In genomic region chr20:54123587-54124180, GRCh38 we compare ENCODE assay signal across 2 cellular contexts.
TF ChIP-seq lines count a peak whose summit lies in the region.

No MANE protein-coding gene starts in this region.

TF ChIP-seq in GM12878, 131 proteins besides CTCF, POLR2A, EP300 and RAD21:
- TF ChIP-seq, protein P1, sequence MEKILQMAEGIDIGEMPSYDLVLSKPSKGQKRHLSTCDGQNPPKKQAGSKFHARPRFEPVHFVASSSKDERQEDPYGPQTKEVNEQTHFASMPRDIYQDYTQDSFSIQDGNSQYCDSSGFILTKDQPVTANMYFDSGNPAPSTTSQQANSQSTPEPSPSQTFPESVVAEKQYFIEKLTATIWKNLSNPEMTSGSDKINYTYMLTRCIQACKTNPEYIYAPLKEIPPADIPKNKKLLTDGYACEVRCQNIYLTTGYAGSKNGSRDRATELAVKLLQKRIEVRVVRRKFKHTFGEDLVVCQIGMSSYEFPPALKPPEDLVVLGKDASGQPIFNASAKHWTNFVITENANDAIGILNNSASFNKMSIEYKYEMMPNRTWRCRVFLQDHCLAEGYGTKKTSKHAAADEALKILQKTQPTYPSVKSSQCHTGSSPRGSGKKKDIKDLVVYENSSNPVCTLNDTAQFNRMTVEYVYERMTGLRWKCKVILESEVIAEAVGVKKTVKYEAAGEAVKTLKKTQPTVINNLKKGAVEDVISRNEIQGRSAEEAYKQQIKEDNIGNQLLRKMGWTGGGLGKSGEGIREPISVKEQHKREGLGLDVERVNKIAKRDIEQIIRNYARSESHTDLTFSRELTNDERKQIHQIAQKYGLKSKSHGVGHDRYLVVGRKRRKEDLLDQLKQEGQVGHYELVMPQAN (conservative IDR thresholded peaks at IDR 0.05), result no peak
- TF ChIP-seq PRDM15 (CRISPR knock-in tag; IDR thresholded peaks at IDR 0.05), result no peak
- TF ChIP-seq NFXL1 (IDR thresholded peaks at IDR 0.05; ENCODE audit: borderline replicate concordance), result peak; percentile 12; the same call in 1 of the 2 replicates
- TF ChIP-seq SKIL (IDR thresholded peaks at IDR 0.05; ENCODE audit: low read depth, poor library complexity, severe bottlenecking), result no peak
- TF ChIP-seq ETV6 (conservative IDR thresholded peaks at IDR 0.05 in 1 of 2, IDR thresholded peaks at IDR 0.05 in 1 of 2; ENCODE audit: borderline replicate concordance in 1 of 2, low read depth in 1 of 2), result peak in 1 of 2 experiments; percentile 100; a peak in 2 of 4 replicates
- TF ChIP-seq RB1 (IDR thresholded peaks at IDR 0.05; ENCODE audit: borderline replicate concordance), result peak; percentile 81; the same call in 1 of the 2 replicates

TF ChIP-seq in HepG2, 621 proteins besides CTCF, POLR2A, EP300 and RAD21 (continues in another document):
- TF ChIP-seq CC2D1A (CRISPR knock-in tag; IDR thresholded peaks at IDR 0.05) (no peak), KMT2B (CRISPR knock-in tag; IDR thresholded peaks at IDR 0.05) (peak; percentile 75; the same call in 1 of the 2 replicates), CHD4 (IDR thresholded peaks at IDR 0.05; ENCODE audit: borderline replicate concordance, low read length) (no peak), ZNF556 (CRISPR knock-in tag; IDR thresholded peaks at IDR 0.05; ENCODE audit: borderline replicate concordance) (peak; percentile 93), NCOA1 (CRISPR knock-in tag; IDR thresholded peaks at IDR 0.05) (peak; percentile 84), ZNF232 (CRISPR knock-in tag; IDR thresholded peaks at IDR 0.05; ENCODE audit: borderline replicate concordance) (peak; percentile 92), ZNF720 (CRISPR knock-in tag; IDR thresholded peaks at IDR 0.05) (peak; percentile 94; the same call in 1 of the 2 replicates), MYNN (CRISPR knock-in tag; IDR thresholded peaks at IDR 0.05; ENCODE audit: low read depth) (no peak), ZBTB20 (CRISPR knock-in tag; IDR thresholded peaks at IDR 0.05; ENCODE audit: borderline replicate concordance, low read depth) (peak; percentile 89), MBD4 (IDR thresholded peaks at IDR 0.05; ENCODE audit: borderline replicate concordance, low read length) (0 out of 2 replicates have a peak, but pooled peaks have one; percentile 52), SYNCRIP (IDR thresholded peaks at IDR 0.05; ENCODE audit: insufficient read depth, low read depth, low read length) (no peak), ZNF816 (CRISPR knock-in tag; IDR thresholded peaks at IDR 0.05; ENCODE audit: borderline replicate concordance) (peak; percentile 61; the same call in 1 of the 2 replicates), ZFY (CRISPR knock-in tag; IDR thresholded peaks at IDR 0.05) (peak; percentile 83), KDM5B (CRISPR knock-in tag; IDR thresholded peaks at IDR 0.05; ENCODE audit: borderline replicate concordance) (peak; percentile 66; the same call in 1 of the 2 replicates), ZMYM4 (CRISPR knock-in tag; IDR thresholded peaks at IDR 0.05) (peak; percentile 86), ZNF766 (CRISPR knock-in tag; IDR thresholded peaks at IDR 0.05; ENCODE audit: borderline replicate concordance) (peak; percentile 90), PCBP1 (IDR thresholded peaks at IDR 0.05; ENCODE audit: borderline replicate concordance, low read depth, low read length) (no peak), ZNF251 (CRISPR knock-in tag; IDR thresholded peaks at IDR 0.05) (no peak), UBTF (CRISPR knock-in tag; IDR thresholded peaks at IDR 0.05) (peak; percentile 94), ZNF326 (CRISPR knock-in tag; IDR thresholded peaks at IDR 0.05; ENCODE audit: borderline replicate concordance) (0 out of 2 replicates have a peak, but pooled peaks have one; percentile 79), CENPX (CRISPR knock-in tag; IDR thresholded peaks at IDR 0.05) (no peak), ZNF33B (CRISPR knock-in tag; IDR thresholded peaks at IDR 0.05) (0 out of 2 replicates have a peak, but pooled peaks have one; percentile 79), ETV5 (CRISPR knock-in tag; IDR thresholded peaks at IDR 0.05; ENCODE audit: borderline replicate concordance) (peak; percentile 98), MXI1 (IDR thresholded peaks at IDR 0.05; ENCODE audit: borderline replicate concordance, low read depth, low read length) (peak; percentile 86; the same call in 2 of the 3 replicates), BORCS8-MEF2B (CRISPR knock-in tag; IDR thresholded peaks at IDR 0.05) (peak; percentile 80), TEAD3 (CRISPR knock-in tag; optimal IDR thresholded peaks at IDR 0.05; ENCODE audit: borderline replicate concordance) (peak; percentile 100), ZNF770 (CRISPR knock-in tag; IDR thresholded peaks at IDR 0.05) (no peak), ZNF577 (CRISPR knock-in tag; IDR thresholded peaks at IDR 0.05; ENCODE audit: borderline replicate concordance, low read depth) (no peak), ZBTB43 (CRISPR knock-in tag; conservative IDR thresholded peaks at IDR 0.05) (peak; percentile 94), ZNF772 (CRISPR knock-in tag; IDR thresholded peaks at IDR 0.05) (peak; percentile 89), RFXANK (CRISPR knock-in tag; IDR thresholded peaks at IDR 0.05) (peak; percentile 85; the same call in 1 of the 2 replicates), RELA (CRISPR knock-in tag; IDR thresholded peaks at IDR 0.05) (peak; percentile 97), RCOR2 (CRISPR knock-in tag; IDR thresholded peaks at IDR 0.05) (peak; percentile 95), E2F5 (CRISPR knock-in tag; conservative IDR thresholded peaks at IDR 0.05) (no peak), ARNTL (CRISPR knock-in tag; IDR thresholded peaks at IDR 0.05) (peak; percentile 84), CBX5 (CRISPR knock-in tag; IDR thresholded peaks at IDR 0.05; ENCODE audit: borderline replicate concordance) (peak; percentile 100; the same call in 1 of the 2 replicates)
- TF ChIP-seq, protein P2, sequence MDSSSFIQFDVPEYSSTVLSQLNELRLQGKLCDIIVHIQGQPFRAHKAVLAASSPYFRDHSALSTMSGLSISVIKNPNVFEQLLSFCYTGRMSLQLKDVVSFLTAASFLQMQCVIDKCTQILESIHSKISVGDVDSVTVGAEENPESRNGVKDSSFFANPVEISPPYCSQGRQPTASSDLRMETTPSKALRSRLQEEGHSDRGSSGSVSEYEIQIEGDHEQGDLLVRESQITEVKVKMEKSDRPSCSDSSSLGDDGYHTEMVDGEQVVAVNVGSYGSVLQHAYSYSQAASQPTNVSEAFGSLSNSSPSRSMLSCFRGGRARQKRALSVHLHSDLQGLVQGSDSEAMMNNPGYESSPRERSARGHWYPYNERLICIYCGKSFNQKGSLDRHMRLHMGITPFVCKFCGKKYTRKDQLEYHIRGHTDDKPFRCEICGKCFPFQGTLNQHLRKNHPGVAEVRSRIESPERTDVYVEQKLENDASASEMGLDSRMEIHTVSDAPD (CRISPR knock-in tag; IDR thresholded peaks at IDR 0.05), result peak; percentile 99
- TF ChIP-seq, protein P3, sequence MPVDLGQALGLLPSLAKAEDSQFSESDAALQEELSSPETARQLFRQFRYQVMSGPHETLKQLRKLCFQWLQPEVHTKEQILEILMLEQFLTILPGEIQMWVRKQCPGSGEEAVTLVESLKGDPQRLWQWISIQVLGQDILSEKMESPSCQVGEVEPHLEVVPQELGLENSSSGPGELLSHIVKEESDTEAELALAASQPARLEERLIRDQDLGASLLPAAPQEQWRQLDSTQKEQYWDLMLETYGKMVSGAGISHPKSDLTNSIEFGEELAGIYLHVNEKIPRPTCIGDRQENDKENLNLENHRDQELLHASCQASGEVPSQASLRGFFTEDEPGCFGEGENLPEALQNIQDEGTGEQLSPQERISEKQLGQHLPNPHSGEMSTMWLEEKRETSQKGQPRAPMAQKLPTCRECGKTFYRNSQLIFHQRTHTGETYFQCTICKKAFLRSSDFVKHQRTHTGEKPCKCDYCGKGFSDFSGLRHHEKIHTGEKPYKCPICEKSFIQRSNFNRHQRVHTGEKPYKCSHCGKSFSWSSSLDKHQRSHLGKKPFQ (CRISPR knock-in tag; IDR thresholded peaks at IDR 0.05; ENCODE audit: insufficient replicate concordance), result peak; percentile 56
- TF ChIP-seq, protein P4, sequence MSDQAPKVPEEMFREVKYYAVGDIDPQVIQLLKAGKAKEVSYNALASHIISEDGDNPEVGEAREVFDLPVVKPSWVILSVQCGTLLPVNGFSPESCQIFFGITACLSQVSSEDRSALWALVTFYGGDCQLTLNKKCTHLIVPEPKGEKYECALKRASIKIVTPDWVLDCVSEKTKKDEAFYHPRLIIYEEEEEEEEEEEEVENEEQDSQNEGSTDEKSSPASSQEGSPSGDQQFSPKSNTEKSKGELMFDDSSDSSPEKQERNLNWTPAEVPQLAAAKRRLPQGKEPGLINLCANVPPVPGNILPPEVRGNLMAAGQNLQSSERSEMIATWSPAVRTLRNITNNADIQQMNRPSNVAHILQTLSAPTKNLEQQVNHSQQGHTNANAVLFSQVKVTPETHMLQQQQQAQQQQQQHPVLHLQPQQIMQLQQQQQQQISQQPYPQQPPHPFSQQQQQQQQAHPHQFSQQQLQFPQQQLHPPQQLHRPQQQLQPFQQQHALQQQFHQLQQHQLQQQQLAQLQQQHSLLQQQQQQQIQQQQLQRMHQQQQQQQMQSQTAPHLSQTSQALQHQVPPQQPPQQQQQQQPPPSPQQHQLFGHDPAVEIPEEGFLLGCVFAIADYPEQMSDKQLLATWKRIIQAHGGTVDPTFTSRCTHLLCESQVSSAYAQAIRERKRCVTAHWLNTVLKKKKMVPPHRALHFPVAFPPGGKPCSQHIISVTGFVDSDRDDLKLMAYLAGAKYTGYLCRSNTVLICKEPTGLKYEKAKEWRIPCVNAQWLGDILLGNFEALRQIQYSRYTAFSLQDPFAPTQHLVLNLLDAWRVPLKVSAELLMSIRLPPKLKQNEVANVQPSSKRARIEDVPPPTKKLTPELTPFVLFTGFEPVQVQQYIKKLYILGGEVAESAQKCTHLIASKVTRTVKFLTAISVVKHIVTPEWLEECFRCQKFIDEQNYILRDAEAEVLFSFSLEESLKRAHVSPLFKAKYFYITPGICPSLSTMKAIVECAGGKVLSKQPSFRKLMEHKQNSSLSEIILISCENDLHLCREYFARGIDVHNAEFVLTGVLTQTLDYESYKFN (CRISPR knock-in tag; conservative IDR thresholded peaks at IDR 0.05), result peak; percentile 90
- TF ChIP-seq, protein P5, sequence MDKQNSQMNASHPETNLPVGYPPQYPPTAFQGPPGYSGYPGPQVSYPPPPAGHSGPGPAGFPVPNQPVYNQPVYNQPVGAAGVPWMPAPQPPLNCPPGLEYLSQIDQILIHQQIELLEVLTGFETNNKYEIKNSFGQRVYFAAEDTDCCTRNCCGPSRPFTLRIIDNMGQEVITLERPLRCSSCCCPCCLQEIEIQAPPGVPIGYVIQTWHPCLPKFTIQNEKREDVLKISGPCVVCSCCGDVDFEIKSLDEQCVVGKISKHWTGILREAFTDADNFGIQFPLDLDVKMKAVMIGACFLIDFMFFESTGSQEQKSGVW (CRISPR knock-in tag; IDR thresholded peaks at IDR 0.05; ENCODE audit: borderline replicate concordance), result no peak
- TF ChIP-seq, protein P6, sequence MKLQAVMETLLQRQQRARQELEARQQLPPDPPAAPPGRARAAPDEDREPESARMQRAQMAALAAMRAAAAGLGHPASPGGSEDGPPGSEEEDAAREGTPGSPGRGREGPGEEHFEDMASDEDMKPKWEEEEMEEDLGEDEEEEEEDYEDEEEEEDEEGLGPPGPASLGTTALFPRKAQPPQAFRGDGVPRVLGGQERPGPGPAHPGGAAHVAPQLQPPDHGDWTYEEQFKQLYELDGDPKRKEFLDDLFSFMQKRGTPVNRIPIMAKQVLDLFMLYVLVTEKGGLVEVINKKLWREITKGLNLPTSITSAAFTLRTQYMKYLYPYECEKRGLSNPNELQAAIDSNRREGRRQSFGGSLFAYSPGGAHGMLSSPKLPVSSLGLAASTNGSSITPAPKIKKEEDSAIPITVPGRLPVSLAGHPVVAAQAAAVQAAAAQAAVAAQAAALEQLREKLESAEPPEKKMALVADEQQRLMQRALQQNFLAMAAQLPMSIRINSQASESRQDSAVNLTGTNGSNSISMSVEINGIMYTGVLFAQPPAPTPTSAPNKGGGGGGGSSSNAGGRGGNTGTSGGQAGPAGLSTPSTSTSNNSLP (IDR thresholded peaks at IDR 0.05; ENCODE audit: low read depth, low read length), result peak; percentile 94
